Comparison of ENCODE assay signal across 14 cellular contexts in the genomic region with DNA sequence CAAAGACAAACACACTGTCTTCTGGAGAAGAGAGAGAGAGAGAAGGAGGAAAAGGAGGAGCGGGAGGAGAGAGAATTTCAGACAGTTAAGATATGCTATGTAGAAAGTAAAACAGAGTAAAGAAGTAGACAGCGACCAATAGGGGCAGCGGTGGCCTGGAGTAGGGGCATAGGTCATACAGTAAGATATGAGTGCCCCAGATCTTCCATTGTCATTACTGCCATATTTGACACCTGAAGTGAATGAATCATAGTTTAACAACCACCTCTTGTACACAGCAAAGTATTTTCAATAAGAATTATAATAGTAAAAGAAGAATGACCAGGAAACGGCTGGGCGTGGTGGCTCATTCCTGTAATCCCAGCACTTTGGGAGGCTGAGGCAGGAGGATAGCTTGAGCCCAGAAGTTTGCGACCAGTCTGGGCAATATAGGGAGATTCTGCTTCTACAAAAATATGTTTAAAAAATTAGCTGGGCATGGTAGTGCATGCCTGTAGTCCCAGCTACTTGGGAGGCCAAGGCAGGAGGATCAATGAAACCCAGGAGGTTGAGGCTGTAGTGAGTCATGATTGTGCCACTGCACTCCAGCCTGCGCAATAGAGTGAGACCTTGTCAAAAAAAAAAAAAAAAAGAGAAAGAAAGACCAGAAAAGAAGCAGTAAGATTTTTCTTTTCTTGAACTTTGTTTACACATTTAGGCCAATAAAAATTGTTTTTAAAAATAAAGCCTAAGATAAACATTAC.
DNase-seq lines count a peak whose midpoint lies in the region; ATAC-seq, FAIRE-seq and TF ChIP-seq lines count a peak whose summit lies in the region.
"Had no signal": no experiment of that assay in that cellular context is flagged by ENCODE, and none has a peak within 500 bp of the region (broad histone marks: within the 10 kb centered on the region; RNA-seq: fewer than 3 reads in every experiment).

No MANE protein-coding gene starts in this region.

- no peak overlapping the region for H3K14ac ChIP-seq in trophoblast cell (ENCODE audit: low read length)

- H3K18ac ChIP-seq in trophoblast cell (ENCODE audit: low read length): no peak overlapping the region

- no peaks in the 10 kb centered on the region for H3K9me2 ChIP-seq in HCT116 (ENCODE audit: insufficient read depth)

- H2BK12ac ChIP-seq in trophoblast cell (ENCODE audit: low read length): no peak overlapping the region

- ATAC-seq in HCT116: peak; percentile 54; the same call in 1 of the 2 replicates
- no peak for ATAC-seq in HG02763 (IDR thresholded peaks at IDR 0.05; ENCODE audit: unreplicated experiment)
- no peak for ATAC-seq in T-helper 17 cell
- ATAC-seq: CD8-positive, alpha-beta T cell had no signal

- no peak for TF ChIP-seq RAD21 in HCT116 (IDR thresholded peaks at IDR 0.05; ENCODE audit: low read depth)

- no peak overlapping the region for H3K4me3 ChIP-seq in HCT116 (replicated peaks in 1 of 2; ENCODE audit: low read depth in 1 of 2, low read length in 2 of 2)
- H3K4me3 ChIP-seq in trophoblast cell (ENCODE audit: low read depth, low read length): no peak overlapping the region
- no peak overlapping the region for H3K4me3 ChIP-seq in vagina
- H3K4me3 ChIP-seq: BLaER1 treated with 17β-estradiol and CSF1 and Interleukin-3, amounts not matched to agents 10 nM and 100 nM had no signal

- CTCF ChIA-PET in HCT116 (lab: Charles Lee): no interaction called here

- H3K4me2 ChIP-seq in HCT116 (ENCODE audit: low read length) (no peak overlapping the region), trophoblast cell (ENCODE audit: low read length) (no peak overlapping the region)
- H3K4me2 ChIP-seq: BLaER1 treated with 17β-estradiol and CSF1 and Interleukin-3, amounts not matched to agents 10 nM and 100 nM had no signal

- no peak overlapping the region for H2BK5ac ChIP-seq in trophoblast cell (ENCODE audit: low read depth, low read length, poor library complexity)

- no peak overlapping the region for H4K12ac ChIP-seq in trophoblast cell (ENCODE audit: low read depth, low read length)

- H3K27me3 Mint-ChIP-seq in T-helper 17 cell: peaks cover 38% of the 10 kb centered on the region

- H3K36me3 Mint-ChIP-seq in T-helper 17 cell (ENCODE audit: low read depth): peaks cover 2% of the 10 kb centered on the region

- no peak for DNase-seq in HCT116 (ENCODE audit: low read depth, low spot score)
- DNase-seq in trophoblast cell: peak; percentile 66 to 80
- DNase-seq in vagina (ENCODE audit: extremely low spot score in 2 of 2): no peak
- DNase-seq in T-helper 17 cell: no peak
- DNase-seq: Calu3; CD8-positive, alpha-beta T cell; DMS79 treated with DMSO at 0.1 percent for 48 hours; GF-D8; HCEC 1CT; HFFc6 had no signal

- H3K4me1 ChIP-seq in HCT116 (ENCODE audit: control insufficient read depth in 1 of 2, insufficient read depth in 2 of 2, low read length in 2 of 2) (no peaks in the 10 kb centered on the region), trophoblast cell (ENCODE audit: control insufficient read depth in 1 of 2, insufficient read depth in 2 of 2, low read length in 2 of 2) (peaks cover 3 to 9% of the 10 kb centered on the region in 2 experiments), vagina (no peaks in the 10 kb centered on the region)
- H3K4me1 ChIP-seq: BLaER1 treated with 17β-estradiol and CSF1 and Interleukin-3, amounts not matched to agents 10 nM and 100 nM had no signal

- H3K9ac ChIP-seq in HCT116 (ENCODE audit: low read length) (no peak overlapping the region), trophoblast cell (ENCODE audit: low read length) (no peak overlapping the region)
- H3K9ac ChIP-seq: BLaER1 treated with 17β-estradiol and CSF1 and Interleukin-3, amounts not matched to agents 10 nM and 100 nM had no signal

- TF ChIP-seq POLR2A in HCT116 (IDR thresholded peaks at IDR 0.05; ENCODE audit: borderline replicate concordance, extremely low read depth, insufficient read depth, insufficient read length) (no peak), vagina (IDR thresholded peaks at IDR 0.05) (no peak)

- H3K79me2 ChIP-seq in HCT116 (ENCODE audit: insufficient read depth, low read length) (no peaks in the 10 kb centered on the region), trophoblast cell (ENCODE audit: control insufficient read depth, insufficient read depth, low read length, poor library complexity) (no peaks in the 10 kb centered on the region)

- H4K91ac ChIP-seq in trophoblast cell (ENCODE audit: low read depth, low read length): no peak overlapping the region

- H3K27ac ChIP-seq in HCT116 (ENCODE audit: low read depth, low read length) (no peak overlapping the region), trophoblast cell (ENCODE audit: low read depth, low read length) (no peak overlapping the region), vagina (no peak overlapping the region)
- H3K27ac ChIP-seq: BLaER1 treated with 17β-estradiol and CSF1 and Interleukin-3, amounts not matched to agents 10 nM and 100 nM had no signal

- no peak overlapping the region for H2BK120ac ChIP-seq in trophoblast cell (ENCODE audit: insufficient read depth, low read length, poor library complexity)

- TF ChIP-seq CTCF in HCT116 (IDR thresholded peaks at IDR 0.05 in 2 of 3, conservative IDR thresholded peaks at IDR 0.05 in 1 of 3; ENCODE audit: borderline replicate concordance in 1 of 3, insufficient read depth in 1 of 3, low read depth in 2 of 3, low read length in 2 of 3) (0 out of 6 replicates have a peak, but pooled peaks of 1 of the 3 experiments have one; percentile 9), vagina (IDR thresholded peaks at IDR 0.05) (no peak)

- H2AFZ ChIP-seq in HCT116 (ENCODE audit: low read depth, low read length, poor library complexity, severe bottlenecking) (no peak overlapping the region), trophoblast cell (ENCODE audit: insufficient read depth, low read length, poor library complexity) (no peak overlapping the region)

- no peaks in the 10 kb centered on the region for H3K79me1 ChIP-seq in trophoblast cell (ENCODE audit: low read length)

- no peak overlapping the region for H3K4me3 Mint-ChIP-seq in T-helper 17 cell
- H3K4me3 Mint-ChIP-seq: B cell; CD8-positive, alpha-beta T cell; HFFc6 had no signal

- no peak overlapping the region for H3K23ac ChIP-seq in trophoblast cell (ENCODE audit: low read length)

- no peak overlapping the region for H3K4ac ChIP-seq in trophoblast cell (ENCODE audit: low read depth, low read length)

- no CpG with 5 or more reads among the region's 7 CpGs for WGBS in trophoblast cell (ENCODE audit: extremely low coverage, insufficient coverage, insufficient read length)

- no peak overlapping the region for H4K8ac ChIP-seq in trophoblast cell (ENCODE audit: low read depth, low read length)

- no peaks in the 10 kb centered on the region for H4K20me1 ChIP-seq in HCT116 (ENCODE audit: insufficient read depth)
- H4K20me1 ChIP-seq: BLaER1 treated with 17β-estradiol and CSF1 and Interleukin-3, amounts not matched to agents 10 nM and 100 nM had no signal

- no peaks in the 10 kb centered on the region for H3K9me3 ChIP-seq in HCT116 (ENCODE audit: control insufficient read depth in 1 of 2, insufficient read depth in 1 of 2, low read depth in 1 of 2, low read length in 2 of 2)
- H3K9me3 ChIP-seq in trophoblast cell (ENCODE audit: insufficient read depth, low read depth, low read length): no peaks in the 10 kb centered on the region
- no peaks in the 10 kb centered on the region for H3K9me3 ChIP-seq in vagina
- H3K9me3 ChIP-seq in T-helper 17 cell (ENCODE audit: control insufficient read depth, low read length, poor library complexity, severe bottlenecking): no peaks in the 10 kb centered on the region

- H2AK5ac ChIP-seq in trophoblast cell (ENCODE audit: low read length): no peak overlapping the region

- H3K36me3 ChIP-seq in HCT116 (ENCODE audit: control insufficient read depth in 1 of 2, insufficient read depth in 2 of 2, low read length in 2 of 2) (no peaks in the 10 kb centered on the region), trophoblast cell (ENCODE audit: control insufficient read depth in 1 of 2, insufficient read depth in 2 of 2, low read length in 2 of 2) (no peaks in the 10 kb centered on the region), vagina (no peaks in the 10 kb centered on the region)
- H3K36me3 ChIP-seq: BLaER1 treated with 17β-estradiol and CSF1 and Interleukin-3, amounts not matched to agents 10 nM and 100 nM had no signal

- no TSS peak for BruUV-seq in HCT116 (replicated peaks; lab: Mats Ljungman, UMichigan)

- intact Hi-C loops in HCT116 (cut with micrococcal nuclease) (no loop called here), vagina (cut with DNase I) (no loop called here)

- FAIRE-seq in endometrium (lab: Jason Lieb, UNC): peak; percentile 65

- POLR2A ChIA-PET in HCT116 (lab: Charles Lee): interaction anchor here (0.6 kb wide), 1 partner anchor 70 kb away, joined by 3 read pairs; no protein-coding TSS in a partner anchor

- no peaks in the 10 kb centered on the region for H3K4me1 Mint-ChIP-seq in T-helper 17 cell
- H3K4me1 Mint-ChIP-seq: B cell had no signal

- no peaks in the 10 kb centered on the region for H3K27me3 ChIP-seq in HCT116 (ENCODE audit: insufficient read depth, low read length)
- no peaks in the 10 kb centered on the region for H3K27me3 ChIP-seq in trophoblast cell (ENCODE audit: insufficient read depth, low read length)
- no peaks in the 10 kb centered on the region for H3K27me3 ChIP-seq in vagina
- H3K27me3 ChIP-seq: BLaER1 treated with 17β-estradiol and CSF1 and Interleukin-3, amounts not matched to agents 10 nM and 100 nM had no signal

- no peak overlapping the region for H3K27ac Mint-ChIP-seq in T-helper 17 cell
- H3K27ac Mint-ChIP-seq: B cell; CD8-positive, alpha-beta T cell; HFFc6 had no signal

- RAD21 ChIA-PET in HCT116 (lab: Charles Lee; ENCODE audit: low non-redundant PET in 1 of 2, low total read pairs in 2 of 2, uncharacterized antibody in 2 of 2, unreplicated experiment in 2 of 2): no interaction called here

TF ChIP-seq in HCT116, 20 proteins besides CTCF, POLR2A, EP300 and RAD21 (continues in another document):
- TF ChIP-seq ATF3 (IDR thresholded peaks at IDR 0.05) (no peak), EZH2phosphoT487 (IDR thresholded peaks at IDR 0.05; ENCODE audit: borderline replicate concordance) (no peak), EGR1 (IDR thresholded peaks at IDR 0.05; ENCODE audit: low read depth) (no peak), CBX3 (IDR thresholded peaks at IDR 0.05; ENCODE audit: low read depth) (no peak), TCF7L2 (IDR thresholded peaks at IDR 0.05; ENCODE audit: borderline replicate concordance, extremely low read depth, insufficient read depth, insufficient read length) (no peak), FOSL1 (IDR thresholded peaks at IDR 0.05; ENCODE audit: low read depth) (no peak), EZH2 (IDR thresholded peaks at IDR 0.05) (no peak), ZFX (IDR thresholded peaks at IDR 0.05) (no peak), POLR2AphosphoS5 (IDR thresholded peaks at IDR 0.05; ENCODE audit: low read depth, low read length) (no peak), SP1 (IDR thresholded peaks at IDR 0.05; ENCODE audit: low read depth) (no peak), ELF1 (IDR thresholded peaks at IDR 0.05; ENCODE audit: borderline replicate concordance, low read depth) (no peak)

Comparison
In these comparisons a context has a peak if more than half of its experiments do, and no peak if none do; other contexts are left out.
1. DNase-seq: peak in trophoblast cell (2 of 2); none in HCT116 (single experiment), vagina (0 of 2) and T-helper 17 cell (0 of 3).